16 cellular contexts compared by ENCODE assay signal in genomic region chr1:179128520-179128919, GRCh38. TPM values are rescaled to one million over a fixed set of nuclear protein-coding genes. Genes with fewer than 3 reads are reported as not detected.
DNase-seq lines count a peak whose midpoint lies in the region; ATAC-seq and TF ChIP-seq lines count a peak whose summit lies in the region.
"Had no signal": no experiment of that assay in that cellular context is flagged by ENCODE, and none has a peak within 500 bp of the region (broad histone marks: within the 10 kb centered on the region; RNA-seq: fewer than 3 reads in every experiment).

No MANE protein-coding gene starts in this region.

- H3K4me3 ChIP-seq in SK-N-SH (ENCODE audit: low read depth in 2 of 2, low read length in 1 of 2), result no peak overlapping the region
- H3K4me3 ChIP-seq in IMR-90 (ENCODE audit: insufficient read depth, low read depth, low read length), result no peak overlapping the region
- no peak overlapping the region for H3K4me3 ChIP-seq in body of pancreas
- H3K4me3 ChIP-seq in neuronal stem cell (ENCODE audit: low read length in 2 of 2), result no peak overlapping the region

- peak overlapping the region; percentile 72; the same call in 1 of the 2 replicates for H3K23ac ChIP-seq in IMR-90 (ENCODE audit: low read depth, low read length)
- H3K23ac ChIP-seq in neuronal stem cell (ENCODE audit: low read depth, low read length, poor library complexity), result no peak overlapping the region

- peaks cover 95% of the 10 kb centered on the region for H3K79me2 ChIP-seq in SK-N-SH (ENCODE audit: insufficient read depth)

- H4K91ac ChIP-seq in IMR-90 (ENCODE audit: insufficient read depth, low read depth, low read length) (no peak overlapping the region), neuronal stem cell (ENCODE audit: low read depth, low read length, poor library complexity) (no peak overlapping the region)

- H2BK15ac ChIP-seq in IMR-90 (ENCODE audit: low read depth, low read length) (no peak overlapping the region; the same call in 2 of the 3 replicates), neuronal stem cell (ENCODE audit: low read length) (no peak overlapping the region)

- H2BK120ac ChIP-seq in IMR-90 (ENCODE audit: low read depth, low read length), result peak overlapping the region; percentile 9; the same call in 1 of the 2 replicates
- no peak overlapping the region for H2BK120ac ChIP-seq in neuronal stem cell (ENCODE audit: low read depth, low read length)

- DNase-seq in SK-N-SH, result no peak
- no peak for DNase-seq in IMR-90
- DNase-seq in body of pancreas, result peak; percentile 10 to 44 (median 24)
- no peak for DNase-seq in neuronal stem cell (ENCODE audit: low spot score)
- DNase-seq in OCI-M2 (lab: John Stamatoyannopoulos, UW; ENCODE audit: unreplicated experiment), result no peak
- no peak for DNase-seq in left ventricle myocardium superior
- DNase-seq: activated gamma-delta T cell treated with Interleukin-2 at 50 U/mL for 16 hours; central memory CD4-positive, alpha-beta T cell; Karpas-422; mesendoderm; NCI-H1694 treated with DMSO at 0.1 percent for 48 hours; RPMI8226; sigmoid colon; stimulated activated naive B cell treated with anti-CD40 and anti-IgM and Interleukin-4, amounts not matched to agents 10 μg/mL and 1 μg/mL and 100 μg/mL, for 72 hours had no signal

- H3K9me2 ChIP-seq in SK-N-SH, result no peaks in the 10 kb centered on the region

- H3K27ac ChIP-seq in SK-N-SH (ENCODE audit: low read depth in 2 of 2, low read length in 1 of 2) (peak overlapping the region in 1 of 2 experiments; percentile 92; a peak in 3 of 4 replicates), IMR-90 (ENCODE audit: insufficient read depth, low read length) (peak overlapping the region; percentile 76), body of pancreas (peak overlapping the region in 2 of 4 donors; percentile 52 to 64), neuronal stem cell (replicated peaks; ENCODE audit: low read length) (no peak overlapping the region)

- POLR2A ChIA-PET in SK-N-SH (lab: Yijun Ruan, JAX), result no interaction called here
- POLR2A ChIA-PET in IMR-90 (lab: Charles Lee; ENCODE audit: unreplicated experiment), result no interaction called here

- H3F3A ChIP-seq in SK-N-SH (replicated peaks; ENCODE audit: insufficient read depth), result peaks cover 58% of the 10 kb centered on the region

- no peak overlapping the region for H2BK12ac ChIP-seq in neuronal stem cell (ENCODE audit: low read length)

- WGBS in SK-N-SH (ENCODE audit: low lambda C conversion rate), result 93% methylated on average over 4 of the region's 4 CpGs
- no CpG with 5 or more reads among the region's 4 CpGs for WGBS in IMR-90 (ENCODE audit: extremely low coverage in 2 of 2, insufficient read length in 1 of 2), 2 experiments
- 6 to 29% methylated on average over 4 of the region's 4 CpGs for WGBS in body of pancreas, 2 donors
- no CpG with 5 or more reads among the region's 4 CpGs for WGBS in neuronal stem cell (ENCODE audit: extremely low coverage in 2 of 2, insufficient read length in 2 of 2, insufficient replicate concordance in 1 of 2), 2 donors

- in situ Hi-C loops in IMR-90 (cut with MboI; ENCODE audit: low sequenced_read_pairs), result loop anchor here (10.0 kb wide), 1 partner anchor 166 kb away; the partner anchor contains the start of gene SOAT1

- no peak overlapping the region for H2AK9ac ChIP-seq in IMR-90 (replicated peaks; ENCODE audit: low read depth, low read length, poor library complexity)

- no peaks in the 10 kb centered on the region for H3K27me3 ChIP-seq in SK-N-SH (ENCODE audit: insufficient read depth)
- no peaks in the 10 kb centered on the region for H3K27me3 ChIP-seq in IMR-90 (ENCODE audit: control insufficient read depth, insufficient read depth, low read length)
- H3K27me3 ChIP-seq in body of pancreas, result no peaks in the 10 kb centered on the region
- no peaks in the 10 kb centered on the region for H3K27me3 ChIP-seq in neuronal stem cell (ENCODE audit: control insufficient read depth in 3 of 3, insufficient read depth in 3 of 3, low read depth in 1 of 3, low read length in 3 of 3)
- H3K27me3 ChIP-seq: sigmoid colon had no signal

- no peak for ATAC-seq in SK-N-SH treated with all-trans-retinoic acid at 6 μM for 48 hours
- ATAC-seq in IMR-90 (ENCODE audit: low read depth), result no peak
- ATAC-seq in body of pancreas, result no peak
- ATAC-seq in left ventricle myocardium superior, result no peak
- ATAC-seq in GM19452 (IDR thresholded peaks at IDR 0.05; ENCODE audit: unreplicated experiment), result no peak
- ATAC-seq: stimulated activated naive B cell treated with anti-CD40 and anti-IgM and Interleukin-4, amounts not matched to agents 10 μg/mL and 1 μg/mL and 100 μg/mL, for 72 hours had no signal

- 0 out of 2 replicates have a peak overlapping the region, but pooled peaks have one; percentile 43 for H3K56ac ChIP-seq in IMR-90 (ENCODE audit: extremely low read depth, insufficient read depth, low read length)

- H3K4ac ChIP-seq in IMR-90 (ENCODE audit: low read depth, low read length) (peak overlapping the region; percentile 80), neuronal stem cell (ENCODE audit: low read length) (no peak overlapping the region)

- no peak overlapping the region for H2AFZ ChIP-seq in SK-N-SH (ENCODE audit: low read depth)
- H2AFZ ChIP-seq in IMR-90 (replicated peaks; ENCODE audit: low read length, poor library complexity), result no peak overlapping the region
- H2AFZ ChIP-seq in neuronal stem cell (ENCODE audit: low read length), result no peak overlapping the region

- H3K14ac ChIP-seq in IMR-90 (replicated peaks; ENCODE audit: low read depth, low read length), result peak overlapping the region; percentile 65; the same call in 1 of the 2 replicates
- peak overlapping the region; percentile 21 for H3K14ac ChIP-seq in neuronal stem cell (ENCODE audit: low read length)

- TF ChIP-seq RAD21 in SK-N-SH (IDR thresholded peaks at IDR 0.05; ENCODE audit: low read length) (no peak), IMR-90 (IDR thresholded peaks at IDR 0.05; ENCODE audit: low read length) (no peak)

- H2BK5ac ChIP-seq in IMR-90 (ENCODE audit: low read depth, low read length, poor library complexity, severe bottlenecking) (peak overlapping the region; percentile 62), neuronal stem cell (ENCODE audit: low read length) (no peak overlapping the region)

- dilution Hi-C loops in IMR-90 (cut with HindIII; ENCODE audit: low sequenced_read_pairs, unreplicated experiment), result no loop called here

- no peak for TF ChIP-seq CTCF in SK-N-SH (IDR thresholded peaks at IDR 0.05)
- TF ChIP-seq CTCF in IMR-90 (conservative IDR thresholded peaks at IDR 0.05; ENCODE audit: low read depth, low read length), result no peak
- TF ChIP-seq CTCF in body of pancreas (IDR thresholded peaks at IDR 0.05), result peak in 1 of 7 experiments; percentile 11

- H4K20me1 ChIP-seq in SK-N-SH (ENCODE audit: insufficient read depth) (peaks cover 5% of the 10 kb centered on the region), IMR-90 (ENCODE audit: insufficient read depth, low read length) (peaks cover 15% of the 10 kb centered on the region)

- no peak for TF ChIP-seq EP300 in SK-N-SH (IDR thresholded peaks at IDR 0.05; ENCODE audit: borderline replicate concordance in 1 of 2, low read depth in 1 of 2, low read length in 1 of 2)

- BruUV-seq in IMR-90 (replicated peaks; lab: Mats Ljungman, UMichigan), result no TSS peak

- H3K18ac ChIP-seq in IMR-90 (ENCODE audit: low read depth, low read length) (no peak overlapping the region), neuronal stem cell (ENCODE audit: low read length) (no peak overlapping the region)

- H3K4me1 ChIP-seq in SK-N-SH (ENCODE audit: control insufficient read depth in 1 of 2, insufficient read depth in 2 of 2, low read depth in 1 of 2, low read length in 1 of 2) (peaks cover 4 to 25% of the 10 kb centered on the region in 2 experiments), IMR-90 (ENCODE audit: control insufficient read depth, insufficient read depth, low read length) (peaks cover 15% of the 10 kb centered on the region), body of pancreas (peaks cover 14% of the 10 kb centered on the region), neuronal stem cell (ENCODE audit: control insufficient read depth in 2 of 2, insufficient read depth in 1 of 2, low read depth in 1 of 2, low read length in 2 of 2) (peaks cover 0 to 2% of the 10 kb centered on the region in 2 donors)

- peak overlapping the region; percentile 39; the same call in 1 of the 2 replicates for H3K4me2 ChIP-seq in SK-N-SH
- H3K4me2 ChIP-seq in IMR-90 (ENCODE audit: low read depth, low read length), result no peak overlapping the region
- H3K4me2 ChIP-seq in neuronal stem cell (ENCODE audit: insufficient read depth, low read length, poor library complexity, severe bottlenecking), result no peak overlapping the region

- H3K79me1 ChIP-seq in IMR-90 (ENCODE audit: low read depth in 1 of 2, low read length in 2 of 2) (peaks cover 8 to 52% of the 10 kb centered on the region in 2 experiments), neuronal stem cell (ENCODE audit: low read depth, low read length) (no peaks in the 10 kb centered on the region)

- TF ChIP-seq POLR2A in IMR-90 (IDR thresholded peaks at IDR 0.05; ENCODE audit: low read depth, low read length), result no peak
- no peak for TF ChIP-seq POLR2A in body of pancreas (IDR thresholded peaks at IDR 0.05)

- peak overlapping the region; percentile 12; the same call in 1 of the 2 replicates for H4K5ac ChIP-seq in IMR-90 (ENCODE audit: low read depth, low read length)

- H2AK5ac ChIP-seq in IMR-90 (ENCODE audit: low read depth, low read length) (peak overlapping the region; percentile 66; the same call in 1 of the 2 replicates), neuronal stem cell (ENCODE audit: low read depth, low read length) (no peak overlapping the region)

- no peak overlapping the region; the same call in 1 of the 2 replicates for H2BK20ac ChIP-seq in IMR-90 (ENCODE audit: low read depth, low read length)

- H4K8ac ChIP-seq in IMR-90 (ENCODE audit: low read depth in 2 of 2, low read length in 2 of 2) (peak overlapping the region in 1 of 2 experiments; percentile 35; a peak in 1 of 4 replicates), neuronal stem cell (ENCODE audit: low read depth, low read length) (no peak overlapping the region)

- peaks cover 9% of the 10 kb centered on the region for H3K9me1 ChIP-seq in IMR-90 (ENCODE audit: insufficient read depth, low read length)

- H3K9ac ChIP-seq in SK-N-SH (no peak overlapping the region), IMR-90 (ENCODE audit: low read depth, low read length) (no peak overlapping the region), neuronal stem cell (ENCODE audit: low read depth, low read length, poor library complexity) (no peak overlapping the region)

- H3K36me3 ChIP-seq in SK-N-SH (replicated peaks in 1 of 2; ENCODE audit: control insufficient read depth in 1 of 2, insufficient read depth in 2 of 2, low read length in 1 of 2) (peaks cover 18 to 51% of the 10 kb centered on the region in 2 experiments), IMR-90 (ENCODE audit: control insufficient read depth, insufficient read depth, low read length) (peaks cover 11% of the 10 kb centered on the region), body of pancreas (replicated peaks in 1 of 2; ENCODE audit: insufficient read depth in 1 of 2, low read depth in 2 of 2) (no peaks in the 10 kb centered on the region), neuronal stem cell (replicated peaks in 1 of 2; ENCODE audit: control insufficient read depth in 2 of 2, insufficient read depth in 2 of 2, low read length in 2 of 2) (peaks cover 5 to 39% of the 10 kb centered on the region in 2 donors)

- CTCF ChIA-PET in SK-N-SH (lab: Yijun Ruan, JAX), result interaction anchor here (1.3 kb wide), 1 partner anchor 26 kb away, joined by 3 read pairs; no protein-coding TSS in a partner anchor
- CTCF ChIA-PET in IMR-90 (lab: Yijun Ruan, JAX), result interaction anchor here (0.6 to 1.2 kb wide), 2 partner anchors 14 to 39 kb away, joined by 3 to 5 read pairs; no protein-coding TSS in a partner anchor

- intact Hi-C loops in IMR-90 (cut with micrococcal nuclease), result no loop called here
- intact Hi-C loops in body of pancreas (cut with DNase I), result no loop called here
- intact Hi-C loops in left ventricle myocardium superior (cut with micrococcal nuclease), result no loop called here

- H3K9me3 ChIP-seq in SK-N-SH, result no peaks in the 10 kb centered on the region
- H3K9me3 ChIP-seq in IMR-90 (ENCODE audit: control insufficient read depth, insufficient read depth, low read length), result no peaks in the 10 kb centered on the region
- no peaks in the 10 kb centered on the region for H3K9me3 ChIP-seq in body of pancreas
- peaks cover 0 to 2% of the 10 kb centered on the region in 2 donors for H3K9me3 ChIP-seq in neuronal stem cell (replicated peaks in 1 of 2; ENCODE audit: control insufficient read depth in 2 of 2, insufficient read depth in 1 of 2, low read depth in 1 of 2, low read length in 2 of 2)
- H3K9me3 ChIP-seq: sigmoid colon had no signal

RNA-seq across cellular contexts. Expression of gene TOR3A, which starts 46.6 kb away (rescaled TPM):
- 29.9 and 33.2 TPM in 2 replicates for polyA plus RNA-seq in SK-N-SH (2012; rRNA removed)
- 17.8 and 25.9 TPM in 2 replicates for polyA plus RNA-seq in SK-N-SH (2012; cell fraction: cytosol; rRNA removed)
- polyA plus RNA-seq in SK-N-SH (2012; cell fraction: nucleus; rRNA removed), result 23.3 and 29.7 TPM in 2 replicates
- 11.9 and 16.8 TPM in 2 replicates for total RNA-seq in IMR-90 (2012; rRNA removed)
- 22.2 and 22.7 TPM in 2 replicates for polyA plus RNA-seq in IMR-90 (2012; rRNA removed)
- polyA plus RNA-seq in IMR-90 (2012; cell fraction: cytosol; rRNA removed), result 23.9 and 24.0 TPM in 2 replicates
- 17.2 and 26.3 TPM in 2 replicates for polyA plus RNA-seq in IMR-90 (2012; cell fraction: nucleus; rRNA removed; ENCODE audit: low replicate concordance)
- 10 to 100 TPM; 23.1 to 27.7 TPM for total RNA-seq in body of pancreas
- polyA plus RNA-seq in neuronal stem cell (2013, experiment 1 of 2), result 12.6 TPM
- polyA plus RNA-seq in neuronal stem cell (2013, experiment 2 of 2), result 12.5 TPM
- 8.7 TPM for total RNA-seq in left ventricle myocardium superior

Comparison
In these comparisons a context has a peak if more than half of its experiments do, and no peak if none do; other contexts are left out.
1. DNase-seq: peak in body of pancreas (4 of 4); none in SK-N-SH (single experiment), IMR-90 (single experiment), neuronal stem cell (single experiment), OCI-M2 (single experiment) and left ventricle myocardium superior (single experiment).